ENCODE assay signal across 34 cellular contexts in the genomic region with DNA sequence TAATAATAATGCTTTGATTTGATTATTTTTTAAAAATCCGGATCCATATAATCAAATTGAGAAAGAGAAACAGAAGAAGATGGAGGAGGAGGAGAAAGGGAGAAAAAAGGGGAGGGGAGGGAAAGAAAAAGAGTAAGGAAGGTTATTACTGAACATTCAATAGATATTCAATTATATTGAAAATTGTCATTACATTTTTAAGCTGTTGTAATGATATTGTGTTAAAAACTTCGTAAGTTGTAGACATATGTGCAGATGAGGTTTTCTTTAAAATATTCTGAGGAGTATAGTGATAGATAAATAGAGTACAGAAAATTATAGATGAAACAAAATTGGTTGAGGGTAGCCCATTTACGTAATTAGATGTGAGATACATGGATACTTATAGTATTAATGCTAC.
"Had no signal": no experiment of that assay in that cellular context is flagged by ENCODE, and none has a peak within 500 bp of the region (broad histone marks: within the 10 kb centered on the region; RNA-seq: fewer than 3 reads in every experiment).

No MANE protein-coding gene starts in this region.

- DNase-seq: Karpas-422, Kasumi-1, MG63, MM.1S, MV-4-11, NCI-H1048, NCI-H1092, NCI-H1092 treated with DMSO at 0.1 percent for 48 hours, NCI-H1105, NCI-H1105 treated with DMSO at 0.1 percent for 48 hours, NCI-H1417, NCI-H1417 treated with DMSO at 0.1 percent for 48 hours, NCI-H1436, NCI-H1436 treated with DMSO at 0.1 percent for 48 hours, NCI-H146, NCI-H1694, NCI-H1694 treated with DMSO at 0.1 percent for 48 hours, NCI-H187, NCI-H187 treated with DMSO at 0.1 percent for 48 hours, NCI-H1930, NCI-H2029, NCI-H2029 treated with DMSO at 0.1 percent for 48 hours, NCI-H2081, NCI-H2081 treated with DMSO at 0.1 percent for 48 hours, NCI-H2107, NCI-H2171, NCI-H2171 treated with DMSO at 0.1 percent for 48 hours, NCI-H2227 treated with DMSO at 0.1 percent for 48 hours, NCI-H226, NCI-H345, NCI-H446, NCI-H446 treated with DMSO at 0.1 percent for 48 hours, NCI-H510A, NCI-H510A treated with DMSO at 0.1 percent for 48 hours had no signal

- H3K9me3 ChIP-seq: MG63 had no signal

- H3K36me3 ChIP-seq: MG63 had no signal

- H3K27me3 ChIP-seq: MG63 had no signal

- H3K4me3 ChIP-seq: MG63 had no signal
